In the genomic region with DNA sequence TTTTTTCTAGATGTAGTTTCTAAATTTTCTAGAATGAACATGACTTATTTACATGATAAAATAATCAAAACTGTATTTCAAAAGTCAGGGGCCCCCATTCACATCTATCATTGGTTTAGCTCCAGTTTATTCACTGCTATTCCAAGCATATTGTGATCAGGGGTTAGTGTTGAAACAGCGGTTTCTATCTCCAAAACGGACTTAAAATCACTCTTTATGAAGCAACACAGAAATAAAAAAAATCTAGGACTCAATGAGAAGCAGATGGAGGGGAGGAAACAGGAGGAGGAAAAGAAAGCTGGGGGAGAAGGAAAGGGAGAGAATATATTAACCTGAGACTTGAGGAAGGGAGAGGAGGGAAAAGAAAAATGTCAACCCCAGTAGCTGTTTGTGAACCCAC, we compare ENCODE assay signal across 25 cellular contexts. TPM values are rescaled to one million over a fixed set of nuclear protein-coding genes. Genes with fewer than 3 reads are reported as not detected.
"Had no signal": no experiment of that assay in that cellular context is flagged by ENCODE, and none has a peak within 500 bp of the region (broad histone marks: within the 10 kb centered on the region; RNA-seq: fewer than 3 reads in every experiment).

No MANE protein-coding gene starts in this region.

- H3K4me3 ChIP-seq: body of pancreas, cardiac muscle cell, heart left ventricle, right lobe of liver, testis, uterus had no signal

- H3K4me1 ChIP-seq: testis, uterus had no signal

- H3K9me3 ChIP-seq: body of pancreas, heart left ventricle, right lobe of liver, testis, uterus had no signal

- H3K27ac ChIP-seq: body of pancreas, cardiac muscle cell, heart left ventricle, parathyroid adenoma, right lobe of liver, testis, WERI-Rb-1 had no signal

- H3K79me2 ChIP-seq: parathyroid adenoma had no signal

- H3K9me3 Mint-ChIP-seq: activated T-helper 2 cell treated with anti-CD3 and anti-CD28 coated beads, Interferon-gamma antibody, Interleukin-2, Interleukin-4, amounts not matched to agents 10 μg/mL and 5 μg/mL and 100 μg/mL, durations not matched to agents 14 hours and 24 hours and 36 hours; memory B cell; nephron; stimulated activated effector memory CD8-positive, alpha-beta T cell treated with anti-CD3 and anti-CD28 coated beads, Interleukin-12 subunit alpha, Interleukin-12 subunit beta, amount 100 ng/mL, for 72 hours; T-cell had no signal

- H3K36me3 ChIP-seq: cardiac muscle cell, uterus, WERI-Rb-1 had no signal

- H3K27me3 Mint-ChIP-seq: activated naive CD8-positive, alpha-beta T cell treated with anti-CD3 and anti-CD28 coated beads, Interleukin-2, amount 50 U/mL, for 24 hours; memory B cell; stimulated activated naive CD8-positive, alpha-beta T cell treated with anti-CD3 and anti-CD28 coated beads, Interleukin-15, amount 100 ng/mL, for 72 hours; T-cell had no signal

- H2AFZ ChIP-seq: parathyroid adenoma had no signal

- H3K27me3 ChIP-seq: body of pancreas, cardiac muscle cell, heart left ventricle, right lobe of liver, testis, uterus had no signal

- H3K4me3 Mint-ChIP-seq: activated naive CD8-positive, alpha-beta T cell treated with anti-CD3 and anti-CD28 coated beads, Interleukin-2, amount 50 U/mL, for 24 hours; memory B cell; nephron; stimulated activated effector memory CD8-positive, alpha-beta T cell treated with anti-CD3 and anti-CD28 coated beads, Interleukin-12 subunit alpha, Interleukin-12 subunit beta, amount 100 ng/mL, for 72 hours; stimulated activated naive CD8-positive, alpha-beta T cell treated with anti-CD3 and anti-CD28 coated beads, Interleukin-15, amount 100 ng/mL, for 72 hours; T-cell had no signal

- H3K27ac Mint-ChIP-seq: activated naive CD8-positive, alpha-beta T cell treated with anti-CD3 and anti-CD28 coated beads, Interleukin-2, amount 50 U/mL, for 24 hours; activated T-helper 2 cell treated with anti-CD3 and anti-CD28 coated beads, Interferon-gamma antibody, Interleukin-2, Interleukin-4, amounts not matched to agents 10 μg/mL and 5 μg/mL and 100 μg/mL, durations not matched to agents 14 hours and 24 hours and 36 hours; memory B cell; stimulated activated effector memory CD8-positive, alpha-beta T cell treated with anti-CD3 and anti-CD28 coated beads, Interleukin-12 subunit alpha, Interleukin-12 subunit beta, amount 100 ng/mL, for 72 hours; stimulated activated naive CD8-positive, alpha-beta T cell treated with anti-CD3 and anti-CD28 coated beads, Interleukin-15, amount 100 ng/mL, for 72 hours; T-cell had no signal

- ATAC-seq: activated naive CD8-positive, alpha-beta T cell treated with anti-CD3 and anti-CD28 coated beads, Interleukin-2, amount 50 U/mL, for 24 hours; body of pancreas; heart left ventricle; left ventricle myocardium superior; right lobe of liver; stimulated activated effector memory CD8-positive, alpha-beta T cell treated with anti-CD3 and anti-CD28 coated beads, Interleukin-12 subunit alpha, Interleukin-12 subunit beta, amount 100 ng/mL, for 72 hours; stimulated activated naive CD8-positive, alpha-beta T cell treated with anti-CD3 and anti-CD28 coated beads, Interleukin-15, amount 100 ng/mL, for 72 hours; T-cell had no signal

- DNase-seq: activated CD4-positive, alpha-beta T cell treated with anti-CD3 and anti-CD28 coated beads for 1 hour; activated naive CD4-positive, alpha-beta T cell treated with Interleukin-2 at 50 U/mL for 16 hours; activated naive CD8-positive, alpha-beta T cell treated with anti-CD3 and anti-CD28 coated beads, Interleukin-2, amount 50 U/mL, for 24 hours; activated T-cell treated with anti-CD3 and anti-CD28 coated beads, Interleukin-2, amount 50 U/mL, for 1 hour; anterior cingulate cortex; body of pancreas; effector CD8-positive, alpha-beta T cell; heart left ventricle; left ventricle myocardium superior; right lobe of liver; small intestine; stimulated activated CD4-positive, alpha-beta T cell treated with anti-CD3 and anti-CD28 coated beads, Interleukin-2, amount 100 ng/mL, for 24 hours; stimulated activated naive CD8-positive, alpha-beta T cell treated with anti-CD3 and anti-CD28 coated beads, Interleukin-15, amount 100 ng/mL, for 72 hours; T-cell; testis; trophoblast cell; uterus; WERI-Rb-1 had no signal

RNA-seq across cellular contexts. Expression of gene CH25H, which starts 14.8 kb away (rescaled TPM):
- total RNA-seq: activated T-helper 2 cell treated with anti-CD3 and anti-CD28 coated beads, Interferon-gamma antibody, Interleukin-2, Interleukin-4, amounts not matched to agents 10 μg/mL and 5 μg/mL and 100 μg/mL, durations not matched to agents 14 hours and 24 hours and 36 hours; cardiac muscle cell; chondrocyte had no signal
- polyA plus RNA-seq: cardiac muscle cell had no signal
